Comparison of ENCODE assay signal across 8 cellular contexts in genomic region chr4:56977321-56978012, GRCh38. TPM values are rescaled to one million over a fixed set of nuclear protein-coding genes. Genes with fewer than 3 reads are reported as not detected.
DNase-seq lines count a peak whose midpoint lies in the region; ATAC-seq and TF ChIP-seq lines count a peak whose summit lies in the region.

Gene NOA1, minus strand, starts transcription at chr4:56977606. Its CDS starts 21 bp downstream, at chr4:56977585.

- no peaks in the 10 kb centered on the region for H3K36me3 ChIP-seq in prostate gland
- peaks cover 2% of the 10 kb centered on the region for H3K36me3 ChIP-seq in urinary bladder (ENCODE audit: insufficient read depth)

- intact Hi-C loops in left ventricle myocardium superior (cut with micrococcal nuclease) (no loop called here), prostate gland (cut with DNase I) (loop anchor here (5.0 kb wide), 1 partner anchor 70 kb away; the partner anchor contains the start of gene REST)

- H3K27ac ChIP-seq in angular gyrus (ENCODE audit: low read depth, low read length) (peak within 1 kb of the TSS; percentile 56), prostate gland (peak within 1 kb of the TSS; percentile 88 to 90), urinary bladder (ENCODE audit: low read depth) (peak within 1 kb of the TSS; percentile 82)

- ATAC-seq in GM18498 (IDR thresholded peaks at IDR 0.05; ENCODE audit: unreplicated experiment) (peak; percentile 85), HG02938 (IDR thresholded peaks at IDR 0.05; ENCODE audit: unreplicated experiment) (peak; percentile 79), left ventricle myocardium superior (peak; percentile 90)

- peak; percentile 86 for TF ChIP-seq POLR2A in prostate gland (IDR thresholded peaks at IDR 0.05)

- no peak for TF ChIP-seq CTCF in prostate gland (IDR thresholded peaks at IDR 0.05)

- under 1% methylated on average over 50 of the region's 51 CpGs for WGBS in prostate gland
- under 1% methylated on average over 51 of the region's 51 CpGs for WGBS in urinary bladder

- no peaks in the 10 kb centered on the region for H3K27me3 ChIP-seq in prostate gland (replicated peaks; ENCODE audit: insufficient read depth)

- H3K9me3 ChIP-seq in prostate gland, result no peaks in the 10 kb centered on the region

- peaks cover 5% of the 10 kb centered on the region for H3K4me1 ChIP-seq in prostate gland (replicated peaks)
- H3K4me1 ChIP-seq in urinary bladder (ENCODE audit: insufficient read depth), result no peaks in the 10 kb centered on the region

- H3K4me3 ChIP-seq in prostate gland (peak within 1 kb of the TSS; percentile 78 to 79), urinary bladder (ENCODE audit: low read depth, low read length) (peak within 1 kb of the TSS; percentile 81)

- DNase-seq in NCI-H187 (lab: John Stamatoyannopoulos, UW) (peak; percentile 96 to 97), T-helper 2 cell (peak; percentile 93 to 99 (median 96)), left ventricle myocardium superior (peak; percentile 99), prostate gland (ENCODE audit: low spot score) (peak; percentile 98)

RNA-seq across cellular contexts. Expression of gene NOA1, which starts in this region (rescaled TPM):
- total RNA-seq in left ventricle myocardium superior, result 13.0 TPM
- total RNA-seq in prostate gland, result 10 to 100 TPM; 29.2 to 31.9 TPM
- 13.3 TPM for total RNA-seq in urinary bladder
- polyA plus RNA-seq in urinary bladder, result 21.6 TPM

Comparison
In these comparisons a context has a peak if more than half of its experiments do, and no peak if none do; other contexts are left out.
1. Peak in every context shown above with its lines: DNase-seq, ATAC-seq, H3K4me3 ChIP-seq and H3K27ac ChIP-seq.